Comparison of ENCODE assay signal across 8 cellular contexts in the genomic region with DNA sequence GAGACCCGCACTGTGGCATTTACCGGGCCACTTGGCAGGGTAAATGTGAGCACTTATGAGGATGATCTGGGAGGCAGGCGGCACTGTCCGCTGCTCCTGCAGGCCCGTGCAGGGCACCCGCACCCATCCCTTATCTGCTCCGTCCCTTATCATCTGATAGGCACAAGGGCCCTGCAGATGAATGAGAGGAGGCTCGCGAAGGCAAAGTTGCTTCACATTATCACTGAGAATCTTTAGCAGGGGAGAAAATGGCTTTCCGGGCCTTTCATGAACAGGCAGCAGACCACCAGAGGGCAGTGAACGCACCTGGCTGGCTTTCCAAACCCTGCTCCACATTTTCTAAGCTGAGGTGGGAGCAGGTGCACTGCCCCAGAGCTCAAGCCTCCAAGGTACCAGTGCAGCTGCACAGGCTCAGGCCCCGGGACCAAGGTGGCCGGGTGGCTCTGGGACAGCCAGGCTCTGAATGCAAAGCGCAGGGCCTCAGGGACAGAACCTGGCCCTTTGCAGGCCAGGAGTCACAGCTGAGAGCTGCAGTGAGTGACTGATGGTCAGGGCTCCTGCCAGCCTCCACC.
A peak's percentile ranks its signal among the peaks of the same experiment; 100 is the strongest.
DNase-seq lines count a peak whose midpoint lies in the region; ATAC-seq, FAIRE-seq and TF ChIP-seq lines count a peak whose summit lies in the region.

No MANE protein-coding gene starts in this region.

- no peaks in the 10 kb centered on the region for H3K27me3 ChIP-seq in foreskin keratinocyte

- intact Hi-C loops in OCI-LY7 (cut with micrococcal nuclease; ENCODE audit: unreplicated experiment): loop anchor here (1.0 kb wide), 2 partner anchors 286 to 335 kb away; no protein-coding TSS in a partner anchor

- H3K4me2 ChIP-seq in OCI-LY7 (ENCODE audit: low read length): no peak overlapping the region

- TF ChIP-seq CTCF in OCI-LY7 (conservative IDR thresholded peaks at IDR 0.05; ENCODE audit: low read length): peak; percentile 75
- peak; percentile 70 for TF ChIP-seq CTCF in foreskin keratinocyte (conservative IDR thresholded peaks at IDR 0.05)

- no peak for FAIRE-seq in urothelium cell line (lab: Jason Lieb, UNC)

- H3K9me2 ChIP-seq in OCI-LY7 (ENCODE audit: insufficient read depth, low read length): no peaks in the 10 kb centered on the region

- H2AFZ ChIP-seq in OCI-LY7 (ENCODE audit: low read length): no peak overlapping the region

- DNase-seq in COR-L47 (lab: John Stamatoyannopoulos, UW) (peak; percentile 61), HPDE6-E6E7 (ENCODE audit: extremely low spot score) (peak; percentile 37), OCI-LY7 (ENCODE audit: low spot score) (peak; percentile 56), foreskin keratinocyte (no peak), urothelium cell line (ENCODE audit: low spot score) (peak; percentile 67)
- DNase-seq in activated CD4-positive, alpha-beta T cell treated with anti-CD3 and anti-CD28 coated beads, Interleukin-2, amount 50 U/mL, for 4 hours: no peak
- DNase-seq in activated naive CD8-positive, alpha-beta T cell treated with anti-CD3 and anti-CD28 coated beads for 36 hours: no peak

- POLR2A ChIA-PET in OCI-LY7 (lab: Charles Lee): no interaction called here

- H3K27ac Mint-ChIP-seq in activated naive CD8-positive, alpha-beta T cell treated with anti-CD3 and anti-CD28 coated beads for 36 hours: no peak overlapping the region

- no peaks in the 10 kb centered on the region for H4K20me1 ChIP-seq in OCI-LY7 (ENCODE audit: insufficient read depth, low read length)

- H3K27ac ChIP-seq in OCI-LY7 (ENCODE audit: low read depth, low read length, poor library complexity, severe bottlenecking) (no peak overlapping the region), foreskin keratinocyte (no peak overlapping the region)

- no peaks in the 10 kb centered on the region for H3K9me3 Mint-ChIP-seq in activated naive CD8-positive, alpha-beta T cell treated with anti-CD3 and anti-CD28 coated beads for 36 hours

- CTCF ChIA-PET in OCI-LY7 (lab: Charles Lee; ENCODE audit: unreplicated experiment): no interaction called here

- H3K4me1 ChIP-seq in OCI-LY7 (ENCODE audit: insufficient read depth, low read length, poor library complexity, severe bottlenecking): no peaks in the 10 kb centered on the region
- no peaks in the 10 kb centered on the region for H3K4me1 ChIP-seq in foreskin keratinocyte

- H3K4me3 ChIP-seq in OCI-LY7 (ENCODE audit: low read depth, low read length, poor library complexity, severe bottlenecking): no peak overlapping the region

- no peaks in the 10 kb centered on the region for H3K9me3 ChIP-seq in OCI-LY7 (ENCODE audit: low read length)

- no peaks in the 10 kb centered on the region for H3K79me2 ChIP-seq in OCI-LY7 (ENCODE audit: insufficient read depth, low read depth, low read length)

- peak; percentile 27 for ATAC-seq in foreskin keratinocyte
- ATAC-seq in HG02884 (IDR thresholded peaks at IDR 0.05; ENCODE audit: unreplicated experiment): no peak

- no peaks in the 10 kb centered on the region for H3K4me1 Mint-ChIP-seq in activated naive CD8-positive, alpha-beta T cell treated with anti-CD3 and anti-CD28 coated beads for 36 hours

- no peaks in the 10 kb centered on the region for H3K36me3 ChIP-seq in OCI-LY7 (ENCODE audit: insufficient read depth, low read length)

- no peak overlapping the region for H3K4me3 Mint-ChIP-seq in activated naive CD8-positive, alpha-beta T cell treated with anti-CD3 and anti-CD28 coated beads for 36 hours

- no TSS peak for BruUV-seq in OCI-LY7 (replicated peaks; lab: Mats Ljungman, UMichigan)

- no peaks in the 10 kb centered on the region for H3K27me3 Mint-ChIP-seq in activated naive CD8-positive, alpha-beta T cell treated with anti-CD3 and anti-CD28 coated beads for 36 hours

- H3K36me3 Mint-ChIP-seq in activated naive CD8-positive, alpha-beta T cell treated with anti-CD3 and anti-CD28 coated beads for 36 hours: no peaks in the 10 kb centered on the region

Comparison
In these comparisons a context has a peak if more than half of its experiments do, and no peak if none do; other contexts are left out.
1. DNase-seq: peak in COR-L47 (single experiment), HPDE6-E6E7 (single experiment), OCI-LY7 (single experiment) and urothelium cell line (single experiment); none in foreskin keratinocyte (0 of 2), activated CD4-positive, alpha-beta T cell treated with anti-CD3 and anti-CD28 coated beads, Interleukin-2, amount 50 U/mL, for 4 hours (0 of 2) and activated naive CD8-positive, alpha-beta T cell treated with anti-CD3 and anti-CD28 coated beads for 36 hours (single experiment).